14 cellular contexts compared by ENCODE assay signal in the genomic region with DNA sequence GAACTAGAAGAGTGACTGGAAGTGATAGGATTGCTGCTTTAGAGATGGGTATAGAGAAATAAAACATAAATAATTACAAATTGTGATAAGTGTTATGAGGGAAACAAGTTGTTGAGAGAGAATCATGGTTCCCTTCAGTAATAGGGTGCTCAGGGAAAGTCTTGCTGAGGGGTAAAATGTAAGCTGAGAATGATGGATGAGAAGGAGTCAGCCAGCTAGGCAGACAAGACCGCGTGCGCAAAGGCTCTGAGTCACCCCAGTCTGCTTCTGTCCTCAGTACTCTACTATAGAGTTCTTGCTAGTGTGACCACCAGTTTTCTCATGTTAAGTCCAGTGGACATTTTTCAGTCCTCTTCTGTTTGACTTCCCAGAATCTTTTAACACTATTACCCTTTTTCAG. TPM values are rescaled to one million over a fixed set of nuclear protein-coding genes. Genes with fewer than 3 reads are reported as not detected.
A peak's percentile ranks its signal among the peaks of the same experiment; 100 is the strongest.
DNase-seq lines count a peak whose midpoint lies in the region; ATAC-seq and TF ChIP-seq lines count a peak whose summit lies in the region.
"Had no signal": no experiment of that assay in that cellular context is flagged by ENCODE, and none has a peak within 500 bp of the region (broad histone marks: within the 10 kb centered on the region; RNA-seq: fewer than 3 reads in every experiment).

No MANE protein-coding gene starts in this region.

- no peak overlapping the region for H2AFZ ChIP-seq in GM23338

- H3K27me3 ChIP-seq in GM23338 (ENCODE audit: insufficient read depth): no peaks in the 10 kb centered on the region
- H3K27me3 ChIP-seq: right atrium auricular region had no signal

- ATAC-seq in GM23338: no peak
- ATAC-seq: Right ventricle myocardium inferior had no signal

- H3K27me3 Mint-ChIP-seq in GM23338 (ENCODE audit: insufficient read depth, low read depth, poor library complexity): no peaks in the 10 kb centered on the region
- H3K27me3 Mint-ChIP-seq in HFFc6 (ENCODE audit: insufficient read depth): peaks cover 2% of the 10 kb centered on the region
- H3K27me3 Mint-ChIP-seq: activated B cell treated with CpG ODN at 0.5 μM for 24 hours; activated naive CD4-positive, alpha-beta T cell treated with anti-CD3 and anti-CD28 coated beads, Interleukin-2, amount 50 U/mL, for 24 hours had no signal

- no peak overlapping the region for H3K4me2 ChIP-seq in GM23338

- in situ Hi-C loops in GM13976 (cut with MboI; ENCODE audit: low sequenced_read_pairs, unreplicated experiment): no loop called here

- DNase-seq in DMS53 (lab: John Stamatoyannopoulos, UW) (peak; percentile 9), DMS53 treated with DMSO at 0.1 percent for 48 hours (lab: John Stamatoyannopoulos, UW; ENCODE audit: unreplicated experiment) (no peak), GM23338 (ENCODE audit: low spot score) (no peak), SW480 (ENCODE audit: low spot score) (peak; percentile 19), kidney tubule cell (ENCODE audit: low spot score) (peak; percentile 52), GM13976 (ENCODE audit: low spot score) (no peak), HFFc6 (no peak), NCI-H1105 treated with DMSO at 0.1 percent for 48 hours (lab: John Stamatoyannopoulos, UW) (no peak)
- DNase-seq: activated B cell treated with CpG ODN at 0.5 μM for 24 hours, NCI-H2107 had no signal

- H3F3A ChIP-seq in GM23338 (replicated peaks; ENCODE audit: low read depth): no peaks in the 10 kb centered on the region

- H3K4me3 ChIP-seq in GM23338: no peak overlapping the region
- H3K4me3 ChIP-seq: right atrium auricular region had no signal

- H3K9me2 ChIP-seq in GM23338 (ENCODE audit: insufficient read depth): peaks cover 6% of the 10 kb centered on the region; the same call in 1 of the 2 replicates

- H3K36me3 Mint-ChIP-seq in GM23338 (ENCODE audit: low read depth): no peaks in the 10 kb centered on the region
- peaks cover 8% of the 10 kb centered on the region for H3K36me3 Mint-ChIP-seq in HFFc6 (ENCODE audit: low read depth)

- no peaks in the 10 kb centered on the region for H3K36me3 ChIP-seq in GM23338 (ENCODE audit: insufficient read depth)
- H3K36me3 ChIP-seq: right atrium auricular region had no signal

- TF ChIP-seq CTCF in GM23338 (conservative IDR thresholded peaks at IDR 0.05; ENCODE audit: low read depth in 2 of 2): no peak
- no peak for TF ChIP-seq CTCF in GM13976 (IDR thresholded peaks at IDR 0.05; ENCODE audit: borderline replicate concordance, control extremely low read depth, extremely low read depth, insufficient read depth, missing control alignments)
- TF ChIP-seq CTCF in HFFc6 (IDR thresholded peaks at IDR 0.05): no peak

- H3K4me3 Mint-ChIP-seq in GM23338: no peak overlapping the region
- H3K4me3 Mint-ChIP-seq in HFFc6: no peak overlapping the region
- H3K4me3 Mint-ChIP-seq: activated B cell treated with CpG ODN at 0.5 μM for 24 hours; activated naive CD4-positive, alpha-beta T cell treated with anti-CD3 and anti-CD28 coated beads, Interleukin-2, amount 50 U/mL, for 24 hours had no signal

- peak overlapping the region; percentile 75; the same call in 1 of the 2 replicates for H3K27ac ChIP-seq in GM23338 (ENCODE audit: low read depth)
- H3K27ac ChIP-seq: 22Rv1, right atrium auricular region had no signal

- H3K79me2 ChIP-seq in GM23338 (replicated peaks; ENCODE audit: insufficient read depth): 0 out of 2 replicates have a peak, but pooled peaks cover 10% of the 10 kb centered on the region

- H3K4me1 Mint-ChIP-seq in GM23338 (peaks cover 51% of the 10 kb centered on the region), HFFc6 (ENCODE audit: low read depth) (peaks cover 75% of the 10 kb centered on the region)

- no peak overlapping the region for H3K27ac Mint-ChIP-seq in GM23338
- H3K27ac Mint-ChIP-seq in HFFc6: no peak overlapping the region
- H3K27ac Mint-ChIP-seq: activated B cell treated with CpG ODN at 0.5 μM for 24 hours; activated naive CD4-positive, alpha-beta T cell treated with anti-CD3 and anti-CD28 coated beads, Interleukin-2, amount 50 U/mL, for 24 hours had no signal

- H4K20me1 ChIP-seq in GM23338 (replicated peaks; ENCODE audit: insufficient read depth): 0 out of 2 replicates have a peak, but pooled peaks cover 3% of the 10 kb centered on the region

- H3K9me3 Mint-ChIP-seq in GM23338 (no peaks in the 10 kb centered on the region), HFFc6 (no peaks in the 10 kb centered on the region)
- H3K9me3 Mint-ChIP-seq: activated B cell treated with CpG ODN at 0.5 μM for 24 hours; activated naive CD4-positive, alpha-beta T cell treated with anti-CD3 and anti-CD28 coated beads, Interleukin-2, amount 50 U/mL, for 24 hours had no signal

- peaks cover 33% of the 10 kb centered on the region for H3K4me1 ChIP-seq in GM23338 (ENCODE audit: insufficient read depth)

TF ChIP-seq in GM23338, 12 proteins besides CTCF, POLR2A, EP300 and RAD21 (continues in another document):
- no peak for TF ChIP-seq CREB1 (CRISPR knock-in tag; IDR thresholded peaks at IDR 0.05; ENCODE audit: low read depth)
- TF ChIP-seq STAT1 (IDR thresholded peaks at IDR 0.05; ENCODE audit: unreplicated experiment): no peak
- no peak for TF ChIP-seq POLR2AphosphoS5 (IDR thresholded peaks at IDR 0.05; ENCODE audit: low read depth)
- TF ChIP-seq JUNB (IDR thresholded peaks at IDR 0.05; ENCODE audit: unreplicated experiment): no peak
- no peak for TF ChIP-seq ZNF114 (CRISPR knock-in tag; IDR thresholded peaks at IDR 0.05)
- TF ChIP-seq, protein P1, sequence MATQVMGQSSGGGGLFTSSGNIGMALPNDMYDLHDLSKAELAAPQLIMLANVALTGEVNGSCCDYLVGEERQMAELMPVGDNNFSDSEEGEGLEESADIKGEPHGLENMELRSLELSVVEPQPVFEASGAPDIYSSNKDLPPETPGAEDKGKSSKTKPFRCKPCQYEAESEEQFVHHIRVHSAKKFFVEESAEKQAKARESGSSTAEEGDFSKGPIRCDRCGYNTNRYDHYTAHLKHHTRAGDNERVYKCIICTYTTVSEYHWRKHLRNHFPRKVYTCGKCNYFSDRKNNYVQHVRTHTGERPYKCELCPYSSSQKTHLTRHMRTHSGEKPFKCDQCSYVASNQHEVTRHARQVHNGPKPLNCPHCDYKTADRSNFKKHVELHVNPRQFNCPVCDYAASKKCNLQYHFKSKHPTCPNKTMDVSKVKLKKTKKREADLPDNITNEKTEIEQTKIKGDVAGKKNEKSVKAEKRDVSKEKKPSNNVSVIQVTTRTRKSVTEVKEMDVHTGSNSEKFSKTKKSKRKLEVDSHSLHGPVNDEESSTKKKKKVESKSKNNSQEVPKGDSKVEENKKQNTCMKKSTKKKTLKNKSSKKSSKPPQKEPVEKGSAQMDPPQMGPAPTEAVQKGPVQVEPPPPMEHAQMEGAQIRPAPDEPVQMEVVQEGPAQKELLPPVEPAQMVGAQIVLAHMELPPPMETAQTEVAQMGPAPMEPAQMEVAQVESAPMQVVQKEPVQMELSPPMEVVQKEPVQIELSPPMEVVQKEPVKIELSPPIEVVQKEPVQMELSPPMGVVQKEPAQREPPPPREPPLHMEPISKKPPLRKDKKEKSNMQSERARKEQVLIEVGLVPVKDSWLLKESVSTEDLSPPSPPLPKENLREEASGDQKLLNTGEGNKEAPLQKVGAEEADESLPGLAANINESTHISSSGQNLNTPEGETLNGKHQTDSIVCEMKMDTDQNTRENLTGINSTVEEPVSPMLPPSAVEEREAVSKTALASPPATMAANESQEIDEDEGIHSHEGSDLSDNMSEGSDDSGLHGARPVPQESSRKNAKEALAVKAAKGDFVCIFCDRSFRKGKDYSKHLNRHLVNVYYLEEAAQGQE (IDR thresholded peaks at IDR 0.05; ENCODE audit: unreplicated experiment): no peak
- TF ChIP-seq EZH2 (IDR thresholded peaks at IDR 0.05; ENCODE audit: low read depth, unreplicated experiment): no peak
- TF ChIP-seq NANOG (IDR thresholded peaks at IDR 0.05; ENCODE audit: borderline replicate concordance): no peak

RNA-seq across cellular contexts. Expression of gene PCCA, which starts 39.5 kb away (rescaled TPM):
- 46.6 and 75.7 TPM in 2 replicates for total RNA-seq in GM23338 (2014; rRNA removed; shearing (Covaris generic))
- polyA plus RNA-seq in GM23338 (2016; fragmentation: Nextera tagmentation; extraction: Ambion mirVana): 35.3 and 41.9 TPM in 2 replicates
- 10 to 100 TPM; 12.9 to 16.9 (median 14.7) TPM for total RNA-seq in HFFc6 (2021; fragmentation: NEBNext Ultra II Directional; extraction: Animal tissue kit (Norgen Biotek cat#: 25700))

Comparison
In these comparisons a context has a peak if more than half of its experiments do, and no peak if none do; other contexts are left out.
1. DNase-seq: peak in DMS53 (single experiment), SW480 (single experiment) and kidney tubule cell (single experiment); none in DMS53 treated with DMSO at 0.1 percent for 48 hours (single experiment), GM23338 (single experiment), GM13976 (single experiment), HFFc6 (single experiment) and NCI-H1105 treated with DMSO at 0.1 percent for 48 hours (single experiment).